Comparison of ENCODE assay signal across 20 cellular contexts in the genomic region with DNA sequence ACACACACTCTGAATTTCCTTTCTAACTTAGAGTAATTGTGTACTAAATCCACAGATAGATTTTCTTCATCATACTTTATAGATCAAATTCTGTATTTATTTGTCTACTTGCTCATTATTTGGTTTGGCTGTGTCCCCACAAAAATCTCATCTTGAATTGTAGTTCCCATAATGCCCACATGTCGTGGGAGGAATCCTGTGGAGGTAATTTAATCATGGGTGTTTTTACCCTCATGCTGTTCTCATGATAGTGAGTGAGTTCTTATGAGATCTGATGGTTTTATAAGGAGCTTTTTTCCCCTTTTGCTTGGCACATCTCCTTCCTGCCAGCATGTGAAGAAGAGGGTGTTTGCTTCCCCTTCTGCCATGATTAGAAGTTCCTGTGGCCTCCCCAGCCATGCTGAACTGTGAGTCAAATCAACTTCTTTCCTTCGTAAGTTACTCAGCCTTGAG.
DNase-seq lines count a peak whose midpoint lies in the region; ATAC-seq, FAIRE-seq and TF ChIP-seq lines count a peak whose summit lies in the region.
"Had no signal": no experiment of that assay in that cellular context is flagged by ENCODE, and none has a peak within 500 bp of the region (broad histone marks: within the 10 kb centered on the region; RNA-seq: fewer than 3 reads in every experiment).

No MANE protein-coding gene starts in this region.

- H3K4me3 Mint-ChIP-seq in progenitor cell of endocrine pancreas (ENCODE audit: low read depth) = no peak overlapping the region
- no peak overlapping the region for H3K4me3 Mint-ChIP-seq in natural killer cell treated with Interleukin-12 subunit alpha and Interleukin-12 subunit beta and Interleukin-15 and Interleukin-18, amount 100 ng/mL, for 72 hours
- H3K4me3 Mint-ChIP-seq: activated naive CD8-positive, alpha-beta T cell treated with anti-CD3 and anti-CD28 coated beads for 36 hours; activated T-cell treated with anti-CD3 and anti-CD28 coated beads, Interleukin-2, amount 50 U/mL, for 24 hours; stimulated activated naive CD8-positive, alpha-beta T cell treated with anti-CD3 and anti-CD28 coated beads, Interleukin-15, Interleukin-2, amounts not matched to agents 100 ng/mL and 50 ng/mL, for 24 hours had no signal

- intact Hi-C loops in pancreas (cut with DNase I) = no loop called here

- ATAC-seq in pancreas = no peak
- no peak for ATAC-seq in natural killer cell treated with Interleukin-12 subunit alpha and Interleukin-12 subunit beta and Interleukin-15 and Interleukin-18, amount 100 ng/mL, for 72 hours
- ATAC-seq: heart left ventricle had no signal

- no peak for FAIRE-seq in pancreas (lab: Jason Lieb, UNC)

- no peaks in the 10 kb centered on the region for H3K27me3 ChIP-seq in pancreas
- H3K27me3 ChIP-seq: heart left ventricle, uterus had no signal

- H3K27me3 Mint-ChIP-seq in progenitor cell of endocrine pancreas = no peaks in the 10 kb centered on the region
- no peaks in the 10 kb centered on the region for H3K27me3 Mint-ChIP-seq in natural killer cell treated with Interleukin-12 subunit alpha and Interleukin-12 subunit beta and Interleukin-15 and Interleukin-18, amount 100 ng/mL, for 72 hours
- H3K27me3 Mint-ChIP-seq: activated naive CD8-positive, alpha-beta T cell treated with anti-CD3 and anti-CD28 coated beads for 36 hours; activated T-cell treated with anti-CD3 and anti-CD28 coated beads, Interleukin-2, amount 50 U/mL, for 24 hours; stimulated activated naive CD8-positive, alpha-beta T cell treated with anti-CD3 and anti-CD28 coated beads, Interleukin-15, Interleukin-2, amounts not matched to agents 100 ng/mL and 50 ng/mL, for 24 hours had no signal

- no peaks in the 10 kb centered on the region for H3K4me1 Mint-ChIP-seq in progenitor cell of endocrine pancreas (ENCODE audit: low read depth)
- no peaks in the 10 kb centered on the region for H3K4me1 Mint-ChIP-seq in natural killer cell treated with Interleukin-12 subunit alpha and Interleukin-12 subunit beta and Interleukin-15 and Interleukin-18, amount 100 ng/mL, for 72 hours (ENCODE audit: low read depth in 2 of 2)
- H3K4me1 Mint-ChIP-seq: activated naive CD8-positive, alpha-beta T cell treated with anti-CD3 and anti-CD28 coated beads for 36 hours had no signal

- H3K27ac Mint-ChIP-seq in progenitor cell of endocrine pancreas = no peak overlapping the region
- H3K27ac Mint-ChIP-seq in natural killer cell treated with Interleukin-12 subunit alpha and Interleukin-12 subunit beta and Interleukin-15 and Interleukin-18, amount 100 ng/mL, for 72 hours = no peak overlapping the region
- H3K27ac Mint-ChIP-seq: activated naive CD8-positive, alpha-beta T cell treated with anti-CD3 and anti-CD28 coated beads for 36 hours; activated T-cell treated with anti-CD3 and anti-CD28 coated beads, Interleukin-2, amount 50 U/mL, for 24 hours; stimulated activated naive CD8-positive, alpha-beta T cell treated with anti-CD3 and anti-CD28 coated beads, Interleukin-15, Interleukin-2, amounts not matched to agents 100 ng/mL and 50 ng/mL, for 24 hours had no signal

- peak; percentile 34 for DNase-seq in EH (ENCODE audit: low read depth)
- peak; percentile 59 for DNase-seq in NCI-H2029 (lab: John Stamatoyannopoulos, UW)
- DNase-seq in dedifferentiated amniotic fluid mesenchymal stem cell (ENCODE audit: extremely low spot score) = peak; percentile 20
- DNase-seq in progenitor cell of endocrine pancreas (ENCODE audit: low spot score, unreplicated experiment) = no peak
- no peak for DNase-seq in pancreas
- no peak for DNase-seq in NCI-H524 (lab: John Stamatoyannopoulos, UW)
- DNase-seq in natural killer cell treated with Interleukin-12 subunit alpha and Interleukin-12 subunit beta and Interleukin-15 and Interleukin-18, amount 100 ng/mL, for 72 hours (ENCODE audit: low spot score) = no peak
- DNase-seq: activated CD4-positive, alpha-beta T cell treated with anti-CD3 and anti-CD28 coated beads for 4 hours; activated naive CD8-positive, alpha-beta T cell treated with anti-CD3 and anti-CD28 coated beads for 36 hours; activated T-cell treated with anti-CD3 and anti-CD28 coated beads, Interleukin-2, amount 50 U/mL, for 24 hours; cerebellar nuclear complex; GF-D8; heart left ventricle; kidney glomerular epithelial cell; NCI-H1694; Right ventricle myocardium superior; stimulated activated CD4-positive, alpha-beta T cell treated with anti-CD3 and anti-CD28 coated beads, Interleukin-12 subunit alpha, Interleukin-12 subunit beta, amount 100 ng/mL, for 4 hours; uterus had no signal

- H3K36me3 Mint-ChIP-seq in progenitor cell of endocrine pancreas (ENCODE audit: insufficient read depth) = no peaks in the 10 kb centered on the region
- peaks cover 8% of the 10 kb centered on the region for H3K36me3 Mint-ChIP-seq in natural killer cell treated with Interleukin-12 subunit alpha and Interleukin-12 subunit beta and Interleukin-15 and Interleukin-18, amount 100 ng/mL, for 72 hours

- peak; percentile 8 for TF ChIP-seq CTCF in progenitor cell of endocrine pancreas (IDR thresholded peaks at IDR 0.05; ENCODE audit: unreplicated experiment)
- no peak for TF ChIP-seq CTCF in pancreas (IDR thresholded peaks at IDR 0.05)

- WGBS in pancreas, 2 donors = 49 to 53% methylated on average over 2 of the region's 2 CpGs

- H3K4me3 ChIP-seq in pancreas = no peak overlapping the region
- H3K4me3 ChIP-seq: heart left ventricle, uterus had no signal

- H3K9me3 Mint-ChIP-seq in progenitor cell of endocrine pancreas (ENCODE audit: low read depth) = no peaks in the 10 kb centered on the region
- H3K9me3 Mint-ChIP-seq in natural killer cell treated with Interleukin-12 subunit alpha and Interleukin-12 subunit beta and Interleukin-15 and Interleukin-18, amount 100 ng/mL, for 72 hours = peaks cover 6% of the 10 kb centered on the region

- no peaks in the 10 kb centered on the region for H3K9me3 ChIP-seq in pancreas
- H3K9me3 ChIP-seq: uterus had no signal

- no peaks in the 10 kb centered on the region for H3K4me1 ChIP-seq in pancreas
- H3K4me1 ChIP-seq: uterus had no signal

- no peak overlapping the region for H3K27ac ChIP-seq in pancreas
- H3K27ac ChIP-seq: heart left ventricle, KMS-11, uterus had no signal

- H3K36me3 ChIP-seq in pancreas = no peaks in the 10 kb centered on the region
- H3K36me3 ChIP-seq: heart left ventricle, uterus had no signal

Comparison
In these comparisons a context has a peak if more than half of its experiments do, and no peak if none do; other contexts are left out.
1. DNase-seq: peak in EH (single experiment), NCI-H2029 (single experiment) and dedifferentiated amniotic fluid mesenchymal stem cell (single experiment); none in progenitor cell of endocrine pancreas (single experiment), pancreas (0 of 6), NCI-H524 (0 of 2) and natural killer cell treated with Interleukin-12 subunit alpha and Interleukin-12 subunit beta and Interleukin-15 and Interleukin-18, amount 100 ng/mL, for 72 hours (single experiment).